18 cellular contexts compared by ENCODE assay signal in the genomic region with DNA sequence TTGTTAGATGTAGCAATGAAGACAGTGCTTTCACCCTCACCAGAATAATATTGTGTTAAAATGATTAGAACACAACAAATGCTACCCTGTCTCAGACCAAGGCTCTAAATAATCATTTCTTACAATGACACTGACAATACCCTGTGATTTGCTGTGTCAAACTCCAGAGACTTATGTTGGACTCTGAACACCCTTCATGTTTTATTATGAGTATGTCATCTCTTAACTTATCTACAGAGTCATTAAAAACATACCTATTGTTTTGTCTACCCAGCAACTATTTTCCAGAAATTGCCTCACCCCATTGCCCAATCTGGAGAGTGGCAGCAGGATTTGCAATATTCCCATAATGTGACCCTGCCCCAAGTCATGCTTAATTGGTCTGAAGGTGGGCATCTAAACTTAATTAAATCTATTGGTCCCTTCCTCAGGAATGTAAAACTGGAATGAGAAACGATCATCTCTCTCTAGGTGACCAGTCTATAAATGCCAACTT.
"Had no signal": no experiment of that assay in that cellular context is flagged by ENCODE, and none has a peak within 500 bp of the region (broad histone marks: within the 10 kb centered on the region; RNA-seq: fewer than 3 reads in every experiment).

No MANE protein-coding gene starts in this region.

- H3K4me3 ChIP-seq: cardiac muscle cell, dorsolateral prefrontal cortex, gastroesophageal sphincter, lung, SJSA1, tibial nerve had no signal

- H3K36me3 ChIP-seq: cardiac muscle cell, gastroesophageal sphincter, SJSA1, tibial nerve had no signal

- ATAC-seq: gastroesophageal sphincter; naive thymus-derived CD8-positive, alpha-beta T cell had no signal

- H3K36me3 Mint-ChIP-seq: naive thymus-derived CD8-positive, alpha-beta T cell had no signal

- H3K27me3 ChIP-seq: cardiac muscle cell, dorsolateral prefrontal cortex, gastroesophageal sphincter, tibial nerve had no signal

- H3K9me3 ChIP-seq: gastroesophageal sphincter, SJSA1, tibial nerve had no signal

- DNase-seq: activated CD4-positive, CD25-positive, alpha-beta regulatory T cell; activated naive CD4-positive, alpha-beta T cell treated with Interleukin-2 at 50 U/mL for 16 hours; dorsolateral prefrontal cortex; endodermal cell; erythroblast; naive thymus-derived CD8-positive, alpha-beta T cell; retina; stimulated activated CD4-positive, alpha-beta T cell treated with anti-CD3 and anti-CD28 coated beads, Interleukin-15, amount 100 ng/mL, for 24 hours; stimulated activated CD4-positive, alpha-beta T cell treated with anti-CD3 and anti-CD28 coated beads, Interleukin-4, amount 100 ng/mL, for 1 hour; stimulated activated naive CD4-positive, alpha-beta T cell treated with Interleukin-2 at 50 U/mL for 16 hours; substantia nigra had no signal

- FAIRE-seq: astrocyte, islet of Langerhans had no signal

- H3K4me3 Mint-ChIP-seq: endodermal cell; naive thymus-derived CD8-positive, alpha-beta T cell had no signal

- H3K27ac ChIP-seq: cardiac muscle cell, dorsolateral prefrontal cortex, gastroesophageal sphincter, SJSA1, tibial nerve had no signal

- H3K4me1 ChIP-seq: gastroesophageal sphincter, SJSA1, tibial nerve had no signal

- H3K27ac Mint-ChIP-seq: endodermal cell had no signal
